Comparison of ENCODE assay signal across 34 cellular contexts in genomic region chr10:80671847-80672246, GRCh38.
"Had no signal": no experiment of that assay in that cellular context is flagged by ENCODE, and none has a peak within 500 bp of the region (broad histone marks: within the 10 kb centered on the region; RNA-seq: fewer than 3 reads in every experiment).

No MANE protein-coding gene starts in this region.

- H3K9me3 ChIP-seq: adrenal gland, body of pancreas, breast epithelium had no signal

- H3K36me3 ChIP-seq: adrenal gland, brain microvascular endothelial cell, breast epithelium had no signal

- H3K27me3 ChIP-seq: adrenal gland, body of pancreas, brain microvascular endothelial cell, breast epithelium had no signal

- DNase-seq: activated B cell treated with CpG ODN at 0.5 μM for 24 hours; activated CD4-positive, alpha-beta memory T cell treated with anti-CD3 and anti-CD28 coated beads for 36 hours; activated CD4-positive, alpha-beta T cell treated with anti-CD3 and anti-CD28 coated beads for 4 hours; activated CD4-positive, alpha-beta T cell treated with anti-CD3 and anti-CD28 coated beads, Interleukin-2, amount 10 ng/mL, durations not matched to agents 24 days and 14 days; activated CD4-positive, alpha-beta T cell treated with anti-CD3 and anti-CD28 coated beads, Interleukin-2, amount 50 U/mL, for 1 hour; activated CD4-positive, alpha-beta T cell treated with anti-CD3 and anti-CD28 coated beads, Interleukin-2, amount 50 U/mL, for 4 hours; activated CD4-positive, CD25-positive, alpha-beta regulatory T cell treated with anti-CD3 and anti-CD28 coated beads, Interleukin-2, amount 50 U/mL, for 72 hours; activated CD8-positive, alpha-beta memory T cell treated with anti-CD3 and anti-CD28 coated beads, Interleukin-2, amount 50 U/mL, for 4 hours; activated CD8-positive, alpha-beta T cell treated with anti-CD3 and anti-CD28 coated beads for 36 hours; activated effector memory CD4-positive, alpha-beta T cell treated with anti-CD3 and anti-CD28 coated beads, Interleukin-2, amount 50 U/mL, for 16 hours; activated gamma-delta T cell treated with Interleukin-2 at 50 U/mL for 16 hours; activated naive CD4-positive, alpha-beta T cell; activated naive CD4-positive, alpha-beta T cell treated with anti-CD3 and anti-CD28 coated beads for 36 hours; activated naive CD4-positive, alpha-beta T cell treated with anti-CD3 and anti-CD28 coated beads, Interleukin-2, amount 50 U/mL, for 16 hours; activated naive CD8-positive, alpha-beta T cell treated with anti-CD3 and anti-CD28 coated beads for 36 hours; activated T-cell treated with anti-CD3 and anti-CD28 coated beads for 4 hours; activated T-cell treated with anti-CD3 and anti-CD28 coated beads, Interleukin-2, amount 50 U/mL, for 1 hour; activated T-cell treated with anti-CD3 and anti-CD28 coated beads, Interleukin-2, amount 50 U/mL, for 4 hours; activated T-cell treated with anti-CD3 and anti-CD28 coated beads, Interleukin-2, amount 50 U/mL, for 72 hours; adrenal gland; amniotic stem cell; aorta; body of pancreas; brain microvascular endothelial cell; central memory CD4-positive, alpha-beta T cell; T-helper 1 cell; T-helper 2 cell; T-helper 9 cell had no signal

- H3K4me3 ChIP-seq: adrenal gland, body of pancreas, breast epithelium had no signal

- H3K4me1 ChIP-seq: adrenal gland, body of pancreas, breast epithelium had no signal

- H3K27ac ChIP-seq: adrenal gland, body of pancreas, brain microvascular endothelial cell, breast epithelium, VCaP had no signal

- ATAC-seq: activated CD8-positive, alpha-beta T cell treated with anti-CD3 and anti-CD28 coated beads for 36 hours; activated naive CD4-positive, alpha-beta T cell treated with anti-CD3 and anti-CD28 coated beads, Interleukin-2, amount 50 U/mL, for 72 hours; activated T-cell treated with anti-CD3 and anti-CD28 coated beads, Interleukin-2, amount 50 U/mL, for 4 hours; activated T-cell treated with anti-CD3 and anti-CD28 coated beads, Interleukin-2, amount 50 U/mL, for 72 hours; activated T-helper 17 cell treated with anti-CD3 and anti-CD28 coated beads, Interleukin-2, amount 50 U/mL, for 72 hours; body of pancreas had no signal

- FAIRE-seq: astrocyte, TTC549 had no signal
